In genomic region chr1:66564250-66564649, GRCh38 we compare ENCODE assay signal across 12 cellular contexts. TPM values are rescaled to one million over a fixed set of nuclear protein-coding genes. Genes with fewer than 3 reads are reported as not detected.
DNase-seq lines count a peak whose midpoint lies in the region; ATAC-seq, FAIRE-seq and TF ChIP-seq lines count a peak whose summit lies in the region.
"Had no signal": no experiment of that assay in that cellular context is flagged by ENCODE, and none has a peak within 500 bp of the region (broad histone marks: within the 10 kb centered on the region; RNA-seq: fewer than 3 reads in every experiment).

No MANE protein-coding gene starts in this region.

- POLR2A ChIA-PET in HepG2 (lab: Yijun Ruan, JAX): interaction anchor here (3.1 kb wide), 1 partner anchor 21 kb away, joined by 8 read pairs; no protein-coding TSS in a partner anchor

- TF ChIP-seq CTCF in astrocyte of the cerebellum (IDR thresholded peaks at IDR 0.05; ENCODE audit: low read depth, low read length, missing control alignments) (no peak), HepG2 (CRISPR knock-in tag; IDR thresholded peaks at IDR 0.05) (no peak), ovary (IDR thresholded peaks at IDR 0.05) (no peak)

- H2AFZ ChIP-seq in HepG2 (ENCODE audit: low read length): no peak overlapping the region

- H3K79me2 ChIP-seq in HepG2 (ENCODE audit: insufficient read depth, low read length): no peaks in the 10 kb centered on the region

- FAIRE-seq in HepG2 (lab: Jason Lieb, UNC): no peak
- FAIRE-seq: GM19239 had no signal

- no peak overlapping the region for H3K9ac ChIP-seq in HepG2 (ENCODE audit: insufficient read depth, low read depth, low read length)

- CTCF ChIA-PET in HepG2 (lab: Yijun Ruan, JAX; ENCODE audit: low intra/inter-chr PET ratio, low total read pairs): no interaction called here

- H3K36me3 ChIP-seq in HepG2 (replicated peaks in 1 of 2; ENCODE audit: control insufficient read depth in 1 of 2, insufficient read depth in 2 of 2, low read length in 2 of 2): no peaks in the 10 kb centered on the region
- no peaks in the 10 kb centered on the region for H3K36me3 ChIP-seq in ovary

- H3K4me1 ChIP-seq in HepG2 (ENCODE audit: insufficient read depth, low read length) (peaks cover 21% of the 10 kb centered on the region; the same call in 1 of the 2 replicates), ovary (ENCODE audit: insufficient read depth) (no peaks in the 10 kb centered on the region)

- H3K27ac ChIP-seq in HepG2 (ENCODE audit: extremely low read length, insufficient read depth, low read length) (no peak overlapping the region), ovary (no peak overlapping the region)
- H3K27ac ChIP-seq: HL-60 had no signal

- ATAC-seq in HepG2 (peak; percentile 38; the same call in 1 of the 3 replicates), GM18519 (IDR thresholded peaks at IDR 0.05; ENCODE audit: low FRiP score, unreplicated experiment) (no peak)

- peaks cover 0 to 19% of the 10 kb centered on the region in 2 experiments; a peak in 1 of 5 replicates for H3K27me3 ChIP-seq in HepG2 (ENCODE audit: control insufficient read depth in 1 of 2, insufficient read depth in 2 of 2, low read length in 2 of 2)
- no peaks in the 10 kb centered on the region for H3K27me3 ChIP-seq in ovary

- TF ChIP-seq RAD21 in HepG2 (CRISPR knock-in tag; IDR thresholded peaks at IDR 0.05): no peak

- TF ChIP-seq POLR2A in HepG2 (IDR thresholded peaks at IDR 0.05; ENCODE audit: insufficient read depth in 1 of 2, low read depth in 2 of 2, low read length in 2 of 2): no peak
- TF ChIP-seq POLR2A in ovary (IDR thresholded peaks at IDR 0.05): no peak

- H4K20me1 ChIP-seq in HepG2 (ENCODE audit: insufficient read depth, low read length): no peaks in the 10 kb centered on the region

- peak in 1 of 2 experiments; percentile 67; a peak in 1 of 4 replicates for TF ChIP-seq EP300 in HepG2 (IDR thresholded peaks at IDR 0.05; ENCODE audit: low read depth in 2 of 2, low read length in 2 of 2)
- no peak for TF ChIP-seq EP300 in HepG2 (CRISPR knock-in tag; IDR thresholded peaks at IDR 0.05; ENCODE audit: borderline replicate concordance)
- no peak for TF ChIP-seq EP300 in ovary (IDR thresholded peaks at IDR 0.05)

- in situ Hi-C loops in astrocyte of the cerebellum (cut with HindIII; ENCODE audit: low sequenced_read_pairs) (no loop called here), HepG2 (cut with HindIII; ENCODE audit: extremely low pct_ligation_motif_present, low pct_unique_long_range_greater_than_20kb) (no loop called here)

- 6% methylated on average over 3 of the region's 3 CpGs for WGBS in HepG2 (ENCODE audit: low lambda C conversion rate)
- 80 to 81% (median 80%) methylated on average over 3 of the region's 3 CpGs for WGBS in ovary, 3 donors

- H3K4me2 ChIP-seq in HepG2 (ENCODE audit: low read depth, low read length): no peak overlapping the region

- H3K4me3 ChIP-seq in astrocyte of the cerebellum (ENCODE audit: low read depth, low read length) (no peak overlapping the region), HepG2 (replicated peaks in 1 of 3; ENCODE audit: insufficient read depth in 1 of 3, low read depth in 2 of 3, low read length in 3 of 3) (no peak overlapping the region), ovary (no peak overlapping the region)

- no TSS peak for BruUV-seq in HepG2 (replicated peaks; lab: Mats Ljungman, UMichigan)

- H3K9me3 ChIP-seq in HepG2 (ENCODE audit: low read length) (no peaks in the 10 kb centered on the region), ovary (no peaks in the 10 kb centered on the region)

- intact Hi-C loops in HepG2 (cut with micrococcal nuclease; ENCODE audit: unreplicated experiment): no loop called here
- intact Hi-C loops in ovary (cut with DNase I): no loop called here

- DNase-seq in A172 (ENCODE audit: low spot score): peak; percentile 97
- peak; percentile 16 for DNase-seq in HT-29 (ENCODE audit: low spot score)
- peak; percentile 76 for DNase-seq in astrocyte of the cerebellum (ENCODE audit: low read depth)
- DNase-seq in HepG2 (ENCODE audit: low spot score): peak; percentile 46
- no peak for DNase-seq in NCI-H1092 (lab: John Stamatoyannopoulos, UW)
- no peak for DNase-seq in ovary
- DNase-seq in 8988T: no peak
- DNase-seq: CD4-positive, alpha-beta T cell; SHP77 had no signal

TF ChIP-seq in HepG2, 621 proteins besides CTCF, POLR2A, EP300 and RAD21 (continues in another document):
- TF ChIP-seq FOXP4 (CRISPR knock-in tag; IDR thresholded peaks at IDR 0.05) (no peak), DR1 (CRISPR knock-in tag; IDR thresholded peaks at IDR 0.05) (no peak), RBAK (CRISPR knock-in tag; IDR thresholded peaks at IDR 0.05) (no peak), EED (CRISPR knock-in tag; IDR thresholded peaks at IDR 0.05) (no peak), ZNF878 (CRISPR knock-in tag; IDR thresholded peaks at IDR 0.05) (no peak), HMG20A (CRISPR knock-in tag; IDR thresholded peaks at IDR 0.05; ENCODE audit: borderline replicate concordance) (peak; percentile 64; the same call in 1 of the 2 replicates), ZNF207 (IDR thresholded peaks at IDR 0.05; ENCODE audit: borderline replicate concordance) (no peak), HNF1B (CRISPR knock-in tag; IDR thresholded peaks at IDR 0.05) (no peak), CEBPB (IDR thresholded peaks at IDR 0.05; ENCODE audit: borderline replicate concordance, low read depth, low read length) (peak; percentile 64; the same call in 1 of the 2 replicates), HOXA9 (CRISPR knock-in tag; IDR thresholded peaks at IDR 0.05; ENCODE audit: borderline replicate concordance) (no peak), FOSL2 (CRISPR knock-in tag; IDR thresholded peaks at IDR 0.05) (peak; percentile 87)

RNA-seq across cellular contexts. Expression of gene SGIP1, which starts 30.3 kb away (rescaled TPM):
- total RNA-seq in A172 (2014; rRNA removed; shearing (Covaris generic)): 0.34 TPM in 1 of 2 replicates, not detected in the other
- not detected in 2 replicates for total RNA-seq in HT-29 (2014; rRNA removed; shearing (Covaris generic))
- total RNA-seq in HepG2 (2016; rRNA removed; fragmentation: Illumina TruSeq; extraction: Trizol) (not detected in 2 replicates), ovary (1 to 10 TPM in 6 of 7 donors, under 1 TPM in 1; 0.91 to 4.5 (median 3.3) TPM)
- total RNA-seq in HepG2 (2016; cell fraction: cytosol; rRNA removed; fragmentation: Illumina TruSeq; extraction: Trizol; ENCODE audit: low read depth): not detected in 2 replicates
- total RNA-seq in HepG2 (2016; cell fraction: insoluble cytoplasmic fraction; rRNA removed; fragmentation: Illumina TruSeq; extraction: Trizol): not detected in 2 replicates
- total RNA-seq in HepG2 (2016; cell fraction: membrane; rRNA removed; fragmentation: Illumina TruSeq; extraction: Trizol): not detected in 2 replicates
- total RNA-seq in HepG2 (2016; cell fraction: nucleus; rRNA removed; fragmentation: Illumina TruSeq; extraction: Trizol): not detected in 2 replicates
- polyA plus RNA-seq in HepG2 (2011; rRNA removed) (0.01 TPM in 1 of 2 replicates, not detected in the other), ovary (1 to 10 TPM; 1.5 to 7.0 TPM)
- not detected in 2 replicates for polyA plus RNA-seq in HepG2 (2011; cell fraction: cytosol; rRNA removed)
- 0.10 TPM in 1 of 2 replicates, not detected in the other for polyA plus RNA-seq in HepG2 (2011; cell fraction: nucleus; rRNA removed)
- not detected in 2 replicates for polyA plus RNA-seq in HepG2 (2012)
- polyA plus RNA-seq in HepG2 (2016; cell fraction: cytosol; fragmentation: Illumina TruSeq; extraction: Trizol; ENCODE audit: low read depth): not detected in 2 replicates
- polyA plus RNA-seq in HepG2 (2016; cell fraction: insoluble cytoplasmic fraction; fragmentation: Illumina TruSeq; extraction: Trizol; ENCODE audit: low read depth): not detected in 2 replicates
- not detected in 2 replicates for polyA plus RNA-seq in HepG2 (2016; cell fraction: membrane; fragmentation: Illumina TruSeq; extraction: Trizol; ENCODE audit: low read depth)
- 0.29 TPM in 1 of 2 replicates, not detected in the other for polyA plus RNA-seq in HepG2 (2016; cell fraction: nucleus; fragmentation: Illumina TruSeq; extraction: Trizol; ENCODE audit: insufficient read depth, low read depth)
- not detected in 2 replicates for polyA minus RNA-seq in HepG2 (2011; rRNA and poly(A)+ RNA removed; ENCODE audit: low replicate concordance)
- not detected in 2 replicates for polyA minus RNA-seq in HepG2 (2011; cell fraction: cytosol; rRNA and poly(A)+ RNA removed)
- polyA minus RNA-seq in HepG2 (2011; cell fraction: nucleus; rRNA and poly(A)+ RNA removed): not detected in 2 replicates

Comparison
In these comparisons a context has a peak if more than half of its experiments do, and no peak if none do; other contexts are left out.
1. DNase-seq: peak in A172 (single experiment), HT-29 (single experiment), astrocyte of the cerebellum (single experiment) and HepG2 (single experiment); none in NCI-H1092 (single experiment), ovary (0 of 5) and 8988T (single experiment).